ENCODE assay signal across 1 cellular context in genomic region chr6:124303971-124304370, GRCh38.
TF ChIP-seq lines count a peak whose summit lies in the region.

No MANE protein-coding gene starts in this region.

TF ChIP-seq in A549, 52 proteins besides CTCF, POLR2A, EP300 and RAD21 (continued from another document):
- no peak for TF ChIP-seq ELK1 (IDR thresholded peaks at IDR 0.05; ENCODE audit: low read depth, low read length)
- TF ChIP-seq MAFK (IDR thresholded peaks at IDR 0.05; ENCODE audit: partially characterized antibody): peak; percentile 32
